In the genomic region with DNA sequence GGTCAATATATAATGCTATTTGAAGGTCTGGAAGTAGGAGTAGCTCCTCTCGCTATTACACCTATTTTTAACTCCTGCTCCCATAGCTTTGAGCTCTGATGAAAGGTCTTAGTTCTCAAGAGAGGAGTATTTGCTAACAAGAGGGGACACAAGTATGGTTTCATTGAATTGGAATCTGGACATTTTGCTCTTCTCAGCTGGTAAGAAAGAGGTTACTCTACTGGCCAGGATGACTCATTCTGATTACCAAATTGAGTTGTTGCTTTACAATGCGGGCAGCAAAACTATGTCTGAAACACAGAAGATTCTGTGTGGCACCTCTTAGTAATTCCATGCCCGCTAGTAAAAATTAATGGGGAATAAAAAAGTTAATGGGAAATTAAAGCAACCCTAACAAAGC, we compare ENCODE assay signal across 11 cellular contexts.
A peak's percentile ranks its signal among the peaks of the same experiment; 100 is the strongest.
DNase-seq lines count a peak whose midpoint lies in the region; FAIRE-seq lines count a peak whose summit lies in the region.
"Had no signal": no experiment of that assay in that cellular context is flagged by ENCODE, and none has a peak within 500 bp of the region (broad histone marks: within the 10 kb centered on the region; RNA-seq: fewer than 3 reads in every experiment).

No MANE protein-coding gene starts in this region.

- no peaks in the 10 kb centered on the region for H4K20me1 ChIP-seq in BLaER1 treated with 17β-estradiol and CSF1 and Interleukin-3, amounts not matched to agents 10 nM and 100 nM

- no peak for FAIRE-seq in GM19239 (lab: Jason Lieb, UNC)

- peak overlapping the region in 5 of 11 experiments; percentile 7 to 62 (median 55); a peak in 11 of 22 replicates for H3K27ac ChIP-seq in BLaER1 treated with 17β-estradiol and CSF1 and Interleukin-3, amounts not matched to agents 10 nM and 100 nM
- no peak overlapping the region for H3K27ac ChIP-seq in SJCRH30

- peak overlapping the region; percentile 7 to 77 (median 51); a peak in 19 of 22 replicates for H3K4me2 ChIP-seq in BLaER1 treated with 17β-estradiol and CSF1 and Interleukin-3, amounts not matched to agents 10 nM and 100 nM

- no peaks in the 10 kb centered on the region for H3K27me3 ChIP-seq in BLaER1 treated with 17β-estradiol and CSF1 and Interleukin-3, amounts not matched to agents 10 nM and 100 nM
- no peaks in the 10 kb centered on the region for H3K27me3 ChIP-seq in SJCRH30

- no peaks in the 10 kb centered on the region for H3K9me3 ChIP-seq in BLaER1 treated with 17β-estradiol and CSF1 and Interleukin-3, amounts not matched to agents 10 nM and 100 nM (replicated peaks in 1 of 11)
- H3K9me3 ChIP-seq in SJCRH30 (replicated peaks), result no peaks in the 10 kb centered on the region

- H3K4me3 ChIP-seq in BLaER1 treated with 17β-estradiol and CSF1 and Interleukin-3, amounts not matched to agents 10 nM and 100 nM, result no peak overlapping the region
- H3K4me3 ChIP-seq in SJCRH30, result no peak overlapping the region

- peak; percentile 32 to 86 for DNase-seq in NOMO-1 (lab: John Stamatoyannopoulos, UW; ENCODE audit: unreplicated experiment in 2 of 2)
- peak; percentile 15 for DNase-seq in dermis blood vessel endothelial cell
- peak; percentile 85 for DNase-seq in non-pigmented ciliary epithelial cell (ENCODE audit: low read depth)
- DNase-seq in medulla oblongata (ENCODE audit: extremely low spot score), result no peak
- DNase-seq in SJCRH30, result no peak
- no peak for DNase-seq in ureter (ENCODE audit: low spot score)
- no peak for DNase-seq in GM19239 (ENCODE audit: insufficient read length, low spot score)
- DNase-seq: activated gamma-delta T cell treated with Interleukin-2 at 50 U/mL for 16 hours; naive thymus-derived CD8-positive, alpha-beta T cell; NCI-H187 had no signal

- no peaks in the 10 kb centered on the region for H3K36me3 ChIP-seq in BLaER1 treated with 17β-estradiol and CSF1 and Interleukin-3, amounts not matched to agents 10 nM and 100 nM
- no peaks in the 10 kb centered on the region for H3K36me3 ChIP-seq in SJCRH30

- peaks cover 0 to 43% (median 26%) of the 10 kb centered on the region in 10 experiments; a peak in 18 of 20 replicates for H3K4me1 ChIP-seq in BLaER1 treated with 17β-estradiol and CSF1 and Interleukin-3, amounts not matched to agents 10 nM and 100 nM
- H3K4me1 ChIP-seq in SJCRH30, result no peaks in the 10 kb centered on the region

- peak overlapping the region in 2 of 11 experiments; percentile 2 to 3; a peak in 1 of 22 replicates for H3K9ac ChIP-seq in BLaER1 treated with 17β-estradiol and CSF1 and Interleukin-3, amounts not matched to agents 10 nM and 100 nM

Comparison
In these comparisons a context has a peak if more than half of its experiments do, and no peak if none do; other contexts are left out.
1. DNase-seq: peak in NOMO-1 (2 of 2), dermis blood vessel endothelial cell (single experiment) and non-pigmented ciliary epithelial cell (single experiment); none in medulla oblongata (single experiment), SJCRH30 (0 of 2), ureter (single experiment) and GM19239 (single experiment).